ENCODE assay signal across 2 cellular contexts in genomic region chr3:49607796-49608195, GRCh38.
TF ChIP-seq lines count a peak whose summit lies in the region.

No MANE protein-coding gene starts in this region.

TF ChIP-seq in GM23338, 12 proteins besides CTCF, POLR2A, EP300 and RAD21 (continued from another document):
- TF ChIP-seq, protein P1, sequence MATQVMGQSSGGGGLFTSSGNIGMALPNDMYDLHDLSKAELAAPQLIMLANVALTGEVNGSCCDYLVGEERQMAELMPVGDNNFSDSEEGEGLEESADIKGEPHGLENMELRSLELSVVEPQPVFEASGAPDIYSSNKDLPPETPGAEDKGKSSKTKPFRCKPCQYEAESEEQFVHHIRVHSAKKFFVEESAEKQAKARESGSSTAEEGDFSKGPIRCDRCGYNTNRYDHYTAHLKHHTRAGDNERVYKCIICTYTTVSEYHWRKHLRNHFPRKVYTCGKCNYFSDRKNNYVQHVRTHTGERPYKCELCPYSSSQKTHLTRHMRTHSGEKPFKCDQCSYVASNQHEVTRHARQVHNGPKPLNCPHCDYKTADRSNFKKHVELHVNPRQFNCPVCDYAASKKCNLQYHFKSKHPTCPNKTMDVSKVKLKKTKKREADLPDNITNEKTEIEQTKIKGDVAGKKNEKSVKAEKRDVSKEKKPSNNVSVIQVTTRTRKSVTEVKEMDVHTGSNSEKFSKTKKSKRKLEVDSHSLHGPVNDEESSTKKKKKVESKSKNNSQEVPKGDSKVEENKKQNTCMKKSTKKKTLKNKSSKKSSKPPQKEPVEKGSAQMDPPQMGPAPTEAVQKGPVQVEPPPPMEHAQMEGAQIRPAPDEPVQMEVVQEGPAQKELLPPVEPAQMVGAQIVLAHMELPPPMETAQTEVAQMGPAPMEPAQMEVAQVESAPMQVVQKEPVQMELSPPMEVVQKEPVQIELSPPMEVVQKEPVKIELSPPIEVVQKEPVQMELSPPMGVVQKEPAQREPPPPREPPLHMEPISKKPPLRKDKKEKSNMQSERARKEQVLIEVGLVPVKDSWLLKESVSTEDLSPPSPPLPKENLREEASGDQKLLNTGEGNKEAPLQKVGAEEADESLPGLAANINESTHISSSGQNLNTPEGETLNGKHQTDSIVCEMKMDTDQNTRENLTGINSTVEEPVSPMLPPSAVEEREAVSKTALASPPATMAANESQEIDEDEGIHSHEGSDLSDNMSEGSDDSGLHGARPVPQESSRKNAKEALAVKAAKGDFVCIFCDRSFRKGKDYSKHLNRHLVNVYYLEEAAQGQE (IDR thresholded peaks at IDR 0.05; ENCODE audit: unreplicated experiment), result no peak
- TF ChIP-seq ZNF331 (CRISPR knock-in tag; IDR thresholded peaks at IDR 0.05; ENCODE audit: low read depth) (no peak), ETS1 (IDR thresholded peaks at IDR 0.05) (no peak), CREB1 (CRISPR knock-in tag; IDR thresholded peaks at IDR 0.05; ENCODE audit: low read depth) (no peak), JUNB (IDR thresholded peaks at IDR 0.05; ENCODE audit: unreplicated experiment) (no peak), STAT1 (IDR thresholded peaks at IDR 0.05; ENCODE audit: unreplicated experiment) (no peak), NANOG (IDR thresholded peaks at IDR 0.05; ENCODE audit: borderline replicate concordance) (no peak), EZH2 (IDR thresholded peaks at IDR 0.05; ENCODE audit: low read depth, unreplicated experiment) (no peak), ZNF114 (CRISPR knock-in tag; IDR thresholded peaks at IDR 0.05) (no peak), EZH2phosphoT487 (IDR thresholded peaks at IDR 0.05; ENCODE audit: unreplicated experiment) (no peak)
- TF ChIP-seq, protein P2, sequence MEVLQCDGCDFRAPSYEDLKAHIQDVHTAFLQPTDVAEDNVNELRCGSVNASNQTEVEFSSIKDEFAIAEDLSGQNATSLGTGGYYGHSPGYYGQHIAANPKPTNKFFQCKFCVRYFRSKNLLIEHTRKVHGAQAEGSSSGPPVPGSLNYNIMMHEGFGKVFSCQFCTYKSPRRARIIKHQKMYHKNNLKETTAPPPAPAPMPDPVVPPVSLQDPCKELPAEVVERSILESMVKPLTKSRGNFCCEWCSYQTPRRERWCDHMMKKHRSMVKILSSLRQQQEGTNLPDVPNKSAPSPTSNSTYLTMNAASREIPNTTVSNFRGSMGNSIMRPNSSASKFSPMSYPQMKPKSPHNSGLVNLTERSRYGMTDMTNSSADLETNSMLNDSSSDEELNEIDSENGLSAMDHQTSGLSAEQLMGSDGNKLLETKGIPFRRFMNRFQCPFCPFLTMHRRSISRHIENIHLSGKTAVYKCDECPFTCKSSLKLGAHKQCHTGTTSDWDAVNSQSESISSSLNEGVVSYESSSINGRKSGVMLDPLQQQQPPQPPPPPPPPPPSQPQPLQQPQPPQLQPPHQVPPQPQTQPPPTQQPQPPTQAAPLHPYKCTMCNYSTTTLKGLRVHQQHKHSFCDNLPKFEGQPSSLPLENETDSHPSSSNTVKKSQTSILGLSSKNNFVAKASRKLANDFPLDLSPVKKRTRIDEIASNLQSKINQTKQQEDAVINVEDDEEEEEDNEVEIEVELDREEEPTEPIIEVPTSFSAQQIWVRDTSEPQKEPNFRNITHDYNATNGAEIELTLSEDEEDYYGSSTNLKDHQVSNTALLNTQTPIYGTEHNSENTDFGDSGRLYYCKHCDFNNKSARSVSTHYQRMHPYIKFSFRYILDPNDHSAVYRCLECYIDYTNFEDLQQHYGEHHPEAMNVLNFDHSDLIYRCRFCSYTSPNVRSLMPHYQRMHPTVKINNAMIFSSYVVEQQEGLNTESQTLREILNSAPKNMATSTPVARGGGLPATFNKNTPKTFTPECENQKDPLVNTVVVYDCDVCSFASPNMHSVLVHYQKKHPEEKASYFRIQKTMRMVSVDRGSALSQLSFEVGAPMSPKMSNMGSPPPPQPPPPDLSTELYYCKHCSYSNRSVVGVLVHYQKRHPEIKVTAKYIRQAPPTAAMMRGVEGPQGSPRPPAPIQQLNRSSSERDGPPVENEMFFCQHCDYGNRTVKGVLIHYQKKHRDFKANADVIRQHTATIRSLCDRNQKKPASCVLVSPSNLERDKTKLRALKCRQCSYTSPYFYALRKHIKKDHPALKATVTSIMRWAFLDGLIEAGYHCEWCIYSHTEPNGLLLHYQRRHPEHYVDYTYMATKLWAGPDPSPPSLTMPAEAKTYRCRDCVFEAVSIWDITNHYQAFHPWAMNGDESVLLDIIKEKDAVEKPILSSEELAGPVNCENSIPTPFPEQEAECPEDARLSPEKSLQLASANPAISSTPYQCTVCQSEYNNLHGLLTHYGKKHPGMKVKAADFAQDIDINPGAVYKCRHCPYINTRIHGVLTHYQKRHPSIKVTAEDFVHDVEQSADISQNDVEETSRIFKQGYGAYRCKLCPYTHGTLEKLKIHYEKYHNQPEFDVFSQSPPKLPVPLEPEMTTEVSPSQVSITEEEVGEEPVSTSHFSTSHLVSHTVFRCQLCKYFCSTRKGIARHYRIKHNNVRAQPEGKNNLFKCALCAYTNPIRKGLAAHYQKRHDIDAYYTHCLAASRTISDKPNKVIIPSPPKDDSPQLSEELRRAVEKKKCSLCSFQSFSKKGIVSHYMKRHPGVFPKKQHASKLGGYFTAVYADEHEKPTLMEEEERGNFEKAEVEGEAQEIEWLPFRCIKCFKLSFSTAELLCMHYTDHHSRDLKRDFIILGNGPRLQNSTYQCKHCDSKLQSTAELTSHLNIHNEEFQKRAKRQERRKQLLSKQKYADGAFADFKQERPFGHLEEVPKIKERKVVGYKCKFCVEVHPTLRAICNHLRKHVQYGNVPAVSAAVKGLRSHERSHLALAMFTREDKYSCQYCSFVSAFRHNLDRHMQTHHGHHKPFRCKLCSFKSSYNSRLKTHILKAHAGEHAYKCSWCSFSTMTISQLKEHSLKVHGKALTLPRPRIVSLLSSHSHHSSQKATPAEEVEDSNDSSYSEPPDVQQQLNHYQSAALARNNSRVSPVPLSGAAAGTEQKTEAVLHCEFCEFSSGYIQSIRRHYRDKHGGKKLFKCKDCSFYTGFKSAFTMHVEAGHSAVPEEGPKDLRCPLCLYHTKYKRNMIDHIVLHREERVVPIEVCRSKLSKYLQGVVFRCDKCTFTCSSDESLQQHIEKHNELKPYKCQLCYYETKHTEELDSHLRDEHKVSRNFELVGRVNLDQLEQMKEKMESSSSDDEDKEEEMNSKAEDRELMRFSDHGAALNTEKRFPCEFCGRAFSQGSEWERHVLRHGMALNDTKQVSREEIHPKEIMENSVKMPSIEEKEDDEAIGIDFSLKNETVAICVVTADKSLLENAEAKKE (CRISPR knock-in tag; IDR thresholded peaks at IDR 0.05), result no peak
TF ChIP-seq in GM23338: peak in this region for 0.

TF ChIP-seq in GM12878, 131 proteins besides CTCF, POLR2A, EP300 and RAD21 (continued from another document):
- TF ChIP-seq EED (IDR thresholded peaks at IDR 0.05; ENCODE audit: low read depth), result no peak
- TF ChIP-seq RFX5 (IDR thresholded peaks at IDR 0.05; ENCODE audit: low read depth, low read length), result no peak
- TF ChIP-seq HDAC6 (IDR thresholded peaks at IDR 0.05; ENCODE audit: unreplicated experiment), result no peak
- no peak for TF ChIP-seq YY1 (IDR thresholded peaks at IDR 0.05; ENCODE audit: low read depth, low read length)
- TF ChIP-seq ZBED1 (IDR thresholded peaks at IDR 0.05; ENCODE audit: borderline replicate concordance), result no peak
- no peak for TF ChIP-seq POLR2AphosphoS2 (IDR thresholded peaks at IDR 0.05; ENCODE audit: low read depth, low read length)
- no peak for TF ChIP-seq NFXL1 (IDR thresholded peaks at IDR 0.05; ENCODE audit: borderline replicate concordance)
- TF ChIP-seq ZNF592 (IDR thresholded peaks at IDR 0.05), result no peak
- TF ChIP-seq CHD2 (IDR thresholded peaks at IDR 0.05; ENCODE audit: borderline replicate concordance, low read depth, low read length), result no peak
- no peak for TF ChIP-seq ZSCAN29 (IDR thresholded peaks at IDR 0.05)
- no peak for TF ChIP-seq MYB (IDR thresholded peaks at IDR 0.05; ENCODE audit: borderline replicate concordance, low read depth, low read length)
- TF ChIP-seq, protein P3, sequence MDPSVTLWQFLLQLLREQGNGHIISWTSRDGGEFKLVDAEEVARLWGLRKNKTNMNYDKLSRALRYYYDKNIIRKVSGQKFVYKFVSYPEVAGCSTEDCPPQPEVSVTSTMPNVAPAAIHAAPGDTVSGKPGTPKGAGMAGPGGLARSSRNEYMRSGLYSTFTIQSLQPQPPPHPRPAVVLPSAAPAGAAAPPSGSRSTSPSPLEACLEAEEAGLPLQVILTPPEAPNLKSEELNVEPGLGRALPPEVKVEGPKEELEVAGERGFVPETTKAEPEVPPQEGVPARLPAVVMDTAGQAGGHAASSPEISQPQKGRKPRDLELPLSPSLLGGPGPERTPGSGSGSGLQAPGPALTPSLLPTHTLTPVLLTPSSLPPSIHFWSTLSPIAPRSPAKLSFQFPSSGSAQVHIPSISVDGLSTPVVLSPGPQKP (IDR thresholded peaks at IDR 0.05; ENCODE audit: low read depth, low read length), result no peak
- TF ChIP-seq, protein P4, sequence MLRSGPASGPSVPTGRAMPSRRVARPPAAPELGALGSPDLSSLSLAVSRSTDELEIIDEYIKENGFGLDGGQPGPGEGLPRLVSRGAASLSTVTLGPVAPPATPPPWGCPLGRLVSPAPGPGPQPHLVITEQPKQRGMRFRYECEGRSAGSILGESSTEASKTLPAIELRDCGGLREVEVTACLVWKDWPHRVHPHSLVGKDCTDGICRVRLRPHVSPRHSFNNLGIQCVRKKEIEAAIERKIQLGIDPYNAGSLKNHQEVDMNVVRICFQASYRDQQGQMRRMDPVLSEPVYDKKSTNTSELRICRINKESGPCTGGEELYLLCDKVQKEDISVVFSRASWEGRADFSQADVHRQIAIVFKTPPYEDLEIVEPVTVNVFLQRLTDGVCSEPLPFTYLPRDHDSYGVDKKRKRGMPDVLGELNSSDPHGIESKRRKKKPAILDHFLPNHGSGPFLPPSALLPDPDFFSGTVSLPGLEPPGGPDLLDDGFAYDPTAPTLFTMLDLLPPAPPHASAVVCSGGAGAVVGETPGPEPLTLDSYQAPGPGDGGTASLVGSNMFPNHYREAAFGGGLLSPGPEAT (IDR thresholded peaks at IDR 0.05; ENCODE audit: low read depth), result no peak
- TF ChIP-seq NR2C1 (IDR thresholded peaks at IDR 0.05), result no peak
- TF ChIP-seq, protein P5, sequence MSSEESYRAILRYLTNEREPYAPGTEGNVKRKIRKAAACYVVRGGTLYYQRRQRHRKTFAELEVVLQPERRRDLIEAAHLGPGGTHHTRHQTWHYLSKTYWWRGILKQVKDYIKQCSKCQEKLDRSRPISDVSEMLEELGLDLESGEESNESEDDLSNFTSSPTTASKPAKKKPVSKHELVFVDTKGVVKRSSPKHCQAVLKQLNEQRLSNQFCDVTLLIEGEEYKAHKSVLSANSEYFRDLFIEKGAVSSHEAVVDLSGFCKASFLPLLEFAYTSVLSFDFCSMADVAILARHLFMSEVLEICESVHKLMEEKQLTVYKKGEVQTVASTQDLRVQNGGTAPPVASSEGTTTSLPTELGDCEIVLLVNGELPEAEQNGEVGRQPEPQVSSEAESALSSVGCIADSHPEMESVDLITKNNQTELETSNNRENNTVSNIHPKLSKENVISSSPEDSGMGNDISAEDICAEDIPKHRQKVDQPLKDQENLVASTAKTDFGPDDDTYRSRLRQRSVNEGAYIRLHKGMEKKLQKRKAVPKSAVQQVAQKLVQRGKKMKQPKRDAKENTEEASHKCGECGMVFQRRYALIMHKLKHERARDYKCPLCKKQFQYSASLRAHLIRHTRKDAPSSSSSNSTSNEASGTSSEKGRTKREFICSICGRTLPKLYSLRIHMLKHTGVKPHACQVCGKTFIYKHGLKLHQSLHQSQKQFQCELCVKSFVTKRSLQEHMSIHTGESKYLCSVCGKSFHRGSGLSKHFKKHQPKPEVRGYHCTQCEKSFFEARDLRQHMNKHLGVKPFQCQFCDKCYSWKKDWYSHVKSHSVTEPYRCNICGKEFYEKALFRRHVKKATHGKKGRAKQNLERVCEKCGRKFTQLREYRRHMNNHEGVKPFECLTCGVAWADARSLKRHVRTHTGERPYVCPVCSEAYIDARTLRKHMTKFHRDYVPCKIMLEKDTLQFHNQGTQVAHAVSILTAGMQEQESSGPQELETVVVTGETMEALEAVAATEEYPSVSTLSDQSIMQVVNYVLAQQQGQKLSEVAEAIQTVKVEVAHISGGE (CRISPR knock-in tag; IDR thresholded peaks at IDR 0.05), result no peak
